ENCODE assay signal across 8 cellular contexts in the genomic region with DNA sequence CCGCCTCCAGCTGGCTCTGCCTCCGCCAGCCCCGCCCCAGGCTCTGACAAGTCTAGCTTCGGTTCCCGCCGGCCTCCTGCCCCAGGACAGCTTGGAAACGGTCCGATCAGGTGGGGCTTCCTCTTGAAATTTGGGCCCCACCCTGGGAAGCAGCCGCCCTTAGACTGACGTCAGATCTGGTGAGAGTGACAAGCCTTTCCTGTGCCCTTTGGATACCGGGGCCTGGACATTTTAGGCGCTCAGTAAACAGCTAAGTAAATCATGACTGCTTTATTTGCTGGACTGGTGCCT. TPM values are rescaled to one million over a fixed set of nuclear protein-coding genes. Genes with fewer than 3 reads are reported as not detected.
DNase-seq lines count a peak whose midpoint lies in the region; ATAC-seq and TF ChIP-seq lines count a peak whose summit lies in the region.

No MANE protein-coding gene starts in this region.

- ATAC-seq in T-cell (replicated peaks in 1 of 4) = no peak
- no peak for ATAC-seq in gastrocnemius medialis

- TF ChIP-seq POLR2A in gastrocnemius medialis (IDR thresholded peaks at IDR 0.05) = no peak

- in situ Hi-C loops in gastrocnemius medialis (cut with MboI; ENCODE audit: low sequenced_read_pairs in 4 of 4) = loop anchor here in 1 of 4 donors (25.0 kb wide), 1 partner anchor 362 kb away; the partner anchor contains the start of genes MON1A and RBM6

- no peaks in the 10 kb centered on the region for H3K27me3 ChIP-seq in gastrocnemius medialis

- no peaks in the 10 kb centered on the region for H3K9me3 ChIP-seq in gastrocnemius medialis

- H3K27me3 Mint-ChIP-seq in T-cell = no peaks in the 10 kb centered on the region

- H3K4me3 ChIP-seq in GM12875 (ENCODE audit: low read depth, low read length) = peak overlapping the region; percentile 55
- peak overlapping the region; percentile 51 for H3K4me3 ChIP-seq in fibroblast of mammary gland (ENCODE audit: control insufficient read depth, low read depth, low read length)
- peak overlapping the region; percentile 49 to 71 (median 60) for H3K4me3 ChIP-seq in gastrocnemius medialis

- H3K4me1 Mint-ChIP-seq in T-cell = peaks cover 25 to 33% (median 33%) of the 10 kb centered on the region in 3 donors

- H3K27ac ChIP-seq in gastrocnemius medialis = peak overlapping the region; percentile 85 to 91 (median 88)

- DNase-seq in T-cell = no peak
- no peak for DNase-seq in fibroblast of mammary gland (ENCODE audit: low read depth)
- DNase-seq in gastrocnemius medialis = no peak
- no peak for DNase-seq in stimulated activated CD4-positive, alpha-beta T cell treated with anti-CD3 and anti-CD28 coated beads, Interleukin-4, amount 100 ng/mL, for 4 hours
- no peak for DNase-seq in NCI-H1930 (lab: John Stamatoyannopoulos, UW)
- no peak for DNase-seq in stimulated activated CD4-positive, alpha-beta T cell treated with anti-CD3 and anti-CD28 coated beads, Interleukin-2, amount 100 ng/mL, for 48 hours
- DNase-seq in cortex of kidney (lab: John Stamatoyannopoulos, UW) = no peak

- peaks cover 0 to 5% of the 10 kb centered on the region in 2 donors for H3K36me3 ChIP-seq in gastrocnemius medialis

- POLR2A ChIA-PET in T-cell (lab: Charles Lee) = interaction anchor here in 1 of 2 donors (0.6 to 1.9 kb wide), 5 partner anchors 22 to 486 kb away, joined by 3 to 13 read pairs (median 4); partner anchors contain the start of genes GNAI2 and UBA7

- H3K4me1 ChIP-seq in gastrocnemius medialis = peaks cover 29 to 48% of the 10 kb centered on the region in 2 donors

- H3K36me3 Mint-ChIP-seq in T-cell = no peaks in the 10 kb centered on the region

- intact Hi-C loops in gastrocnemius medialis (cut with DNase I; ENCODE audit: low total_unique reads) = no loop called here

- CTCF ChIA-PET in T-cell (lab: Charles Lee) = interaction anchor here in 1 of 2 donors (0.7 to 1.8 kb wide), 11 partner anchors 18 to 128 kb away, joined by 3 to 16 read pairs (median 7); partner anchors contain the start of genes CYB561D2, GNAI2 and NPRL2

- peak overlapping the region; percentile 95 to 97 (median 96) for H3K4me3 Mint-ChIP-seq in T-cell

- H3K9me3 Mint-ChIP-seq in T-cell = no peaks in the 10 kb centered on the region

- TF ChIP-seq CTCF in GM12875 (IDR thresholded peaks at IDR 0.05; ENCODE audit: borderline replicate concordance, insufficient read depth, low read depth, low read length) = no peak
- no peak for TF ChIP-seq CTCF in fibroblast of mammary gland (conservative IDR thresholded peaks at IDR 0.05; ENCODE audit: control insufficient read depth, insufficient read depth, low read depth, low read length)
- TF ChIP-seq CTCF in gastrocnemius medialis (IDR thresholded peaks at IDR 0.05 in 4 of 5, conservative IDR thresholded peaks at IDR 0.05 in 1 of 5) = no peak

- peak overlapping the region; percentile 98 to 100 for H3K27ac Mint-ChIP-seq in T-cell

RNA-seq across cellular contexts. Expression of gene HYAL3, which starts 0.4 kb away (rescaled TPM):
- total RNA-seq in T-cell = 1 to 10 TPM; 2.6 to 6.2 (median 3.9) TPM
- 1 to 10 TPM in 3 of 4 donors, not detected in 1; 1.1 to 2.3 (median 1.2) TPM for total RNA-seq in gastrocnemius medialis

RNA-seq across cellular contexts. Expression of gene NAA80, which starts 0.4 kb away (rescaled TPM):
- total RNA-seq in T-cell = 10 to 100 TPM; 33.8 to 45.7 (median 43.9) TPM
- 10 to 100 TPM; 12.5 to 22.1 (median 14.8) TPM for total RNA-seq in gastrocnemius medialis

RNA-seq across cellular contexts. Expression of gene HYAL1, which starts 3.8 kb away (rescaled TPM):
- total RNA-seq in T-cell = under 1 TPM in 3 of 5 donors, not detected in 2; 0.61 to 0.79 (median 0.69) TPM
- 10 to 100 TPM in 2 of 4 donors, 1 to 10 TPM in 2; 3.6 to 14.6 (median 9.1) TPM for total RNA-seq in gastrocnemius medialis

RNA-seq across cellular contexts. Expression of gene IFRD2, which starts 7.4 kb away (rescaled TPM):
- total RNA-seq in T-cell (10 to 100 TPM; 50.0 to 91.2 (median 75.9) TPM), gastrocnemius medialis (100 to 1,000 TPM; 111 to 145 (median 127) TPM)

RNA-seq across cellular contexts. Expression of gene LSMEM2, which starts 20.7 kb away (rescaled TPM):
- total RNA-seq in T-cell (not detected), gastrocnemius medialis (under 1 TPM in 3 of 4 donors, not detected in 1; 0.41 to 0.98 (median 0.49) TPM)
